11 cellular contexts compared by ENCODE assay signal in the genomic region with DNA sequence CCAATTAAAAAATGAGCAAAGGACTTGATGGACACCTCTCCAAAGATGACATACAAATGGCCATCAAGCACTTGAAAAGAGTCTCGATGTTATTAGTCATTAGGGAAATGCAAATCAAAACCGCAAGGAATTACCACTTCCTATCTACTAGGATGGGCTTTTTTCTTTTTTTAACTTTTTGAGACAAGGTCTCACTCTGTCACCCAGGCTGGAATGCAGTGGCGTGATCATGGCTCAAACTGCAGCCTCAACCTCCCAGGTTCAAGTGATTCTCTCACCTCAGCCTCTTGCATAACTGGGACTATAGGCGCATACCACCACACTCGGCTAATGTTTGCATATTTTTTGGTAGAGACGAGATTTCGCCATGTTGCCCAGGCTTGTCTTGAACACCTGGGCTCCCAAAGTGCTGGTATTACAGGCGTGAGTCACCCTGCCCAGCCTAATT. TPM values are rescaled to one million over a fixed set of nuclear protein-coding genes. Genes with fewer than 3 reads are reported as not detected.
DNase-seq lines count a peak whose midpoint lies in the region; ATAC-seq, FAIRE-seq and TF ChIP-seq lines count a peak whose summit lies in the region.
"Had no signal": no experiment of that assay in that cellular context is flagged by ENCODE, and none has a peak within 500 bp of the region (broad histone marks: within the 10 kb centered on the region; RNA-seq: fewer than 3 reads in every experiment).

No MANE protein-coding gene starts in this region.

- ATAC-seq in GM18868 (IDR thresholded peaks at IDR 0.05; ENCODE audit: unreplicated experiment) (peak; percentile 58), HG02642 (IDR thresholded peaks at IDR 0.05; ENCODE audit: poor library complexity, unreplicated experiment) (peak; percentile 67)

- H3K4me1 ChIP-seq in Karpas-422 (ENCODE audit: low read length) (peaks cover 46% of the 10 kb centered on the region), colonic mucosa (no peaks in the 10 kb centered on the region)

- FAIRE-seq in HTR-8/SVneo (lab: Jason Lieb, UNC): no peak

- H3K27me3 ChIP-seq in Karpas-422 (ENCODE audit: low read length): no peaks in the 10 kb centered on the region
- no peaks in the 10 kb centered on the region for H3K27me3 ChIP-seq in colonic mucosa

- H2AFZ ChIP-seq in Karpas-422 (ENCODE audit: low read length): peak overlapping the region; percentile 74; the same call in 1 of the 2 replicates

- DNase-seq in Karpas-422 (peak; percentile 85), kidney tubule cell (ENCODE audit: low spot score) (peak; percentile 9), HTR-8/SVneo (ENCODE audit: insufficient read length, low spot score) (no peak), colonic mucosa (no peak), NCI-H345 treated with DMSO at 0.1 percent for 48 hours (lab: John Stamatoyannopoulos, UW; ENCODE audit: unreplicated experiment) (no peak)
- DNase-seq: effector memory CD4-positive, alpha-beta T cell; GDM1; NCI-H345 had no signal

- peak overlapping the region; percentile 73 for H3K4me2 ChIP-seq in Karpas-422 (ENCODE audit: low read depth, low read length, poor library complexity, severe bottlenecking)

- peak overlapping the region; percentile 76 for H3K27ac ChIP-seq in Karpas-422 (ENCODE audit: low read length)
- H3K27ac ChIP-seq in colonic mucosa: no peak overlapping the region

- H3K4me3 ChIP-seq in Karpas-422 (ENCODE audit: low read length) (peak overlapping the region; percentile 46), colonic mucosa (no peak overlapping the region)

- H3K79me2 ChIP-seq in Karpas-422 (ENCODE audit: low read length): no peaks in the 10 kb centered on the region

- H4K20me1 ChIP-seq in Karpas-422 (ENCODE audit: insufficient read depth, low read depth, low read length): no peaks in the 10 kb centered on the region

- H3K9me2 ChIP-seq in Karpas-422 (replicated peaks; ENCODE audit: insufficient read depth, low read length): no peaks in the 10 kb centered on the region

- TF ChIP-seq CTCF in colonic mucosa (IDR thresholded peaks at IDR 0.05): no peak

- intact Hi-C loops in colonic mucosa (cut with DNase I): no loop called here

- H3K9me3 ChIP-seq in Karpas-422 (ENCODE audit: low read length) (no peaks in the 10 kb centered on the region), colonic mucosa (no peaks in the 10 kb centered on the region)

- H3K9ac ChIP-seq in Karpas-422 (ENCODE audit: low read length) (peak overlapping the region; percentile 32; the same call in 1 of the 2 replicates), colonic mucosa (ENCODE audit: low read depth in 2 of 2, low read length in 2 of 2) (no peak overlapping the region)

- H3K36me3 ChIP-seq in Karpas-422 (ENCODE audit: insufficient read depth, low read length): no peaks in the 10 kb centered on the region
- no peaks in the 10 kb centered on the region for H3K36me3 ChIP-seq in colonic mucosa

RNA-seq across cellular contexts. Expression of gene NKX1-2, which starts 13.6 kb away (rescaled TPM):
- total RNA-seq in Karpas-422 (2014; rRNA removed; shearing (Covaris generic); ENCODE audit: low replicate concordance): not detected in 2 replicates
- under 1 TPM in 1 of 2 donors, not detected in 1; 0.07 TPM for total RNA-seq in colonic mucosa
- total RNA-seq: activated T-helper 1 cell treated with anti-CD3 and anti-CD28 coated beads, Interleukin-12 subunit alpha, Interleukin-12 subunit beta, Interleukin-2, Interleukin-4 antibody, amounts not matched to agents 30 ng/mL and 10 ng/mL and 1 ng/mL, durations not matched to agents 14 hours and 24 hours and 36 hours had no signal

RNA-seq across cellular contexts. Expression of gene OAT, which starts 17.5 kb away (rescaled TPM):
- 64.8 and 98.4 TPM in 2 replicates for total RNA-seq in Karpas-422 (2014; rRNA removed; shearing (Covaris generic); ENCODE audit: low replicate concordance)
- total RNA-seq in colonic mucosa: 100 to 1,000 TPM in 1 of 2 donors, 10 to 100 TPM in 1; 65.0 to 113 TPM

RNA-seq across cellular contexts. Expression of gene LHPP, which starts 25.4 kb away (rescaled TPM):
- total RNA-seq in Karpas-422 (2014; rRNA removed; shearing (Covaris generic); ENCODE audit: low replicate concordance): 57.2 and 73.3 TPM in 2 replicates
- total RNA-seq in colonic mucosa: 10 to 100 TPM; 12.8 to 24.6 TPM

Comparison
In these comparisons a context has a peak if more than half of its experiments do, and no peak if none do; other contexts are left out.
1. DNase-seq: peak in Karpas-422 (single experiment) and kidney tubule cell (single experiment); none in HTR-8/SVneo (single experiment), colonic mucosa (single experiment) and NCI-H345 treated with DMSO at 0.1 percent for 48 hours (single experiment).